In genomic region chr19:18939922-18940775, GRCh38 we compare ENCODE assay signal across 8 cellular contexts. TPM values are rescaled to one million over a fixed set of nuclear protein-coding genes. Genes with fewer than 3 reads are reported as not detected.
DNase-seq lines count a peak whose midpoint lies in the region; ATAC-seq and TF ChIP-seq lines count a peak whose summit lies in the region.

No MANE protein-coding gene starts in this region.

- H3K9me3 ChIP-seq in gastroesophageal sphincter (no peaks in the 10 kb centered on the region), neural progenitor cell (ENCODE audit: low read depth) (no peaks in the 10 kb centered on the region)

- H3K4me1 ChIP-seq in gastroesophageal sphincter (peaks cover 0 to 27% (median 2%) of the 10 kb centered on the region in 3 donors), neural progenitor cell (peaks cover 16% of the 10 kb centered on the region)

- CTCF ChIA-PET in activated B cell treated with CpG ODN at 0.5 μM for 24 hours (lab: Charles Lee) = no interaction called here

- H3F3A ChIP-seq in neural progenitor cell (ENCODE audit: low read depth) = peaks cover 17% of the 10 kb centered on the region

- peaks cover 16% of the 10 kb centered on the region for H4K20me1 ChIP-seq in neural progenitor cell (ENCODE audit: low read depth)

- H3K27ac ChIP-seq in gastroesophageal sphincter (peak overlapping the region in 3 of 4 donors; percentile 57 to 81 (median 80)), neural progenitor cell (no peak overlapping the region)

- H2AFZ ChIP-seq in neural progenitor cell (replicated peaks) = no peak overlapping the region

- H3K27me3 Mint-ChIP-seq in activated B cell treated with CpG ODN at 0.5 μM for 24 hours (peaks cover 9% of the 10 kb centered on the region), neural progenitor cell (ENCODE audit: insufficient read depth, low read depth) (peaks cover 8% of the 10 kb centered on the region)

- POLR2A ChIA-PET in activated B cell treated with CpG ODN at 0.5 μM for 24 hours (lab: Charles Lee) = interaction anchor here (0.5 kb wide), 1 partner anchor 187 kb away, joined by 3 read pairs; no protein-coding TSS in a partner anchor

- H3K27ac Mint-ChIP-seq in activated B cell treated with CpG ODN at 0.5 μM for 24 hours = no peak overlapping the region
- peak overlapping the region; percentile 86 for H3K27ac Mint-ChIP-seq in neural progenitor cell

- peak overlapping the region; percentile 33 for H3K9ac ChIP-seq in neural progenitor cell

- intact Hi-C loops in activated B cell treated with CpG ODN at 0.5 μM for 24 hours (cut with micrococcal nuclease) = no loop called here

- H3K36me3 Mint-ChIP-seq in activated B cell treated with CpG ODN at 0.5 μM for 24 hours (ENCODE audit: low read depth) = no peaks in the 10 kb centered on the region
- H3K36me3 Mint-ChIP-seq in neural progenitor cell = peaks cover 4% of the 10 kb centered on the region

- no peak for TF ChIP-seq EP300 in gastroesophageal sphincter (IDR thresholded peaks at IDR 0.05)

- H3K79me2 ChIP-seq in neural progenitor cell (ENCODE audit: low read depth) = peaks cover 12% of the 10 kb centered on the region

- peak overlapping the region; percentile 93 for H3K4me2 ChIP-seq in neural progenitor cell

- TF ChIP-seq POLR2A in gastroesophageal sphincter (IDR thresholded peaks at IDR 0.05) = no peak

- H3K4me1 Mint-ChIP-seq in activated B cell treated with CpG ODN at 0.5 μM for 24 hours (peaks cover 16% of the 10 kb centered on the region), neural progenitor cell (peaks cover 21% of the 10 kb centered on the region)

- peak overlapping the region; percentile 58 to 81 for H3K4me3 ChIP-seq in gastroesophageal sphincter
- peak overlapping the region; percentile 81 for H3K4me3 ChIP-seq in neural progenitor cell

- ATAC-seq in activated B cell treated with CpG ODN at 0.5 μM for 24 hours (ENCODE audit: low read depth) (peak; percentile 3), gastroesophageal sphincter (peak; percentile 32), GM19023 (IDR thresholded peaks at IDR 0.05; ENCODE audit: unreplicated experiment) (no peak), GM18517 (IDR thresholded peaks at IDR 0.05; ENCODE audit: unreplicated experiment) (no peak)

- H3K27me3 ChIP-seq in gastroesophageal sphincter = no peaks in the 10 kb centered on the region
- no peaks in the 10 kb centered on the region for H3K27me3 ChIP-seq in neural progenitor cell

- TF ChIP-seq CTCF in activated B cell treated with CpG ODN at 0.5 μM for 24 hours (IDR thresholded peaks at IDR 0.05) (no peak), gastroesophageal sphincter (IDR thresholded peaks at IDR 0.05) (no peak), neural progenitor cell (IDR thresholded peaks at IDR 0.05) (no peak)

- 0% methylated on average over 6 of the region's 47 CpGs; no CpG with 5 or more reads in 1 of the 2 donors for WGBS in gastroesophageal sphincter (ENCODE audit: low coverage in 1 of 2), 2 donors

- DNase-seq in activated T-cell treated with anti-CD3 and anti-CD28 coated beads, Interleukin-2, amount 50 U/mL, for 1 hour = peak; percentile 31
- DNase-seq in activated T-cell treated with anti-CD3 and anti-CD28 coated beads for 4 hours (no peak), activated B cell treated with CpG ODN at 0.5 μM for 24 hours (no peak), neural progenitor cell (ENCODE audit: low spot score) (peak; percentile 90), NCI-H2029 treated with DMSO at 0.1 percent for 48 hours (lab: John Stamatoyannopoulos, UW) (no peak)

- H3K36me3 ChIP-seq in gastroesophageal sphincter (peaks cover 0 to 30% of the 10 kb centered on the region in 2 donors), neural progenitor cell (no peaks in the 10 kb centered on the region)

- H3K9me3 Mint-ChIP-seq in activated B cell treated with CpG ODN at 0.5 μM for 24 hours (no peaks in the 10 kb centered on the region), neural progenitor cell (no peaks in the 10 kb centered on the region)

- H3K4me3 Mint-ChIP-seq in activated B cell treated with CpG ODN at 0.5 μM for 24 hours (peak overlapping the region; percentile 78), neural progenitor cell (peak overlapping the region; percentile 95)

RNA-seq across cellular contexts. Expression of gene HOMER3, which starts 0.9 kb away (rescaled TPM):
- total RNA-seq in activated B cell treated with CpG ODN at 0.5 μM for 24 hours = 1.9 and 2.3 TPM in 2 replicates
- 10 to 100 TPM; 22.7 to 48.5 (median 33.2) TPM for total RNA-seq in gastroesophageal sphincter
- total RNA-seq in neural progenitor cell (ENCODE audit: low replicate concordance) = 28.2 and 66.9 TPM in 2 replicates

RNA-seq across cellular contexts. Expression of gene DDX49, which starts 20.6 kb away (rescaled TPM):
- total RNA-seq in activated B cell treated with CpG ODN at 0.5 μM for 24 hours (49.0 and 53.6 TPM in 2 replicates), gastroesophageal sphincter (10 to 100 TPM; 36.1 to 61.0 (median 46.9) TPM), neural progenitor cell (ENCODE audit: low replicate concordance) (19.9 and 23.4 TPM in 2 replicates)

RNA-seq across cellular contexts. Expression of gene COPE, which starts 21.0 kb away (rescaled TPM):
- total RNA-seq in activated B cell treated with CpG ODN at 0.5 μM for 24 hours = 182 and 253 TPM in 2 replicates
- total RNA-seq in gastroesophageal sphincter = 100 to 1,000 TPM; 121 to 195 (median 152) TPM
- 95.2 and 225 TPM in 2 replicates for total RNA-seq in neural progenitor cell (ENCODE audit: low replicate concordance)

RNA-seq across cellular contexts. Expression of gene CERS1, which starts 44.2 kb away (rescaled TPM):
- total RNA-seq in activated B cell treated with CpG ODN at 0.5 μM for 24 hours (not detected in 2 replicates), gastroesophageal sphincter (1 to 10 TPM in 1 of 4 donors, under 1 TPM in 2, not detected in 1; 0.73 to 1.3 (median 0.81) TPM), neural progenitor cell (ENCODE audit: low replicate concordance) (1.9 and 7.6 TPM in 2 replicates)

Comparison
In these comparisons a context has a peak if more than half of its experiments do, and no peak if none do; other contexts are left out.
1. DNase-seq: peak in activated T-cell treated with anti-CD3 and anti-CD28 coated beads, Interleukin-2, amount 50 U/mL, for 1 hour (single experiment) and neural progenitor cell (single experiment); none in activated T-cell treated with anti-CD3 and anti-CD28 coated beads for 4 hours (single experiment), activated B cell treated with CpG ODN at 0.5 μM for 24 hours (single experiment) and NCI-H2029 treated with DMSO at 0.1 percent for 48 hours (single experiment).
2. ATAC-seq: peak in activated B cell treated with CpG ODN at 0.5 μM for 24 hours (single experiment) and gastroesophageal sphincter (single experiment); none in GM19023 (single experiment) and GM18517 (single experiment).